In genomic region chr3:140863481-140864084, GRCh38 we compare ENCODE assay signal across 9 cellular contexts.
DNase-seq lines count a peak whose midpoint lies in the region; ATAC-seq and TF ChIP-seq lines count a peak whose summit lies in the region.
"Had no signal": no experiment of that assay in that cellular context is flagged by ENCODE, and none has a peak within 500 bp of the region (broad histone marks: within the 10 kb centered on the region; RNA-seq: fewer than 3 reads in every experiment).

No MANE protein-coding gene starts in this region.

- peak; percentile 38 to 48 for TF ChIP-seq CTCF in mammary epithelial cell (conservative IDR thresholded peaks at IDR 0.05 in 1 of 2, IDR thresholded peaks at IDR 0.05 in 1 of 2; ENCODE audit: extremely low read depth in 1 of 2, insufficient read depth in 1 of 2, low read depth in 1 of 2, low read length in 2 of 2)

- in situ Hi-C loops in mammary epithelial cell (cut with MboI; ENCODE audit: low sequenced_read_pairs in 2 of 2): loop anchor here in 1 of 2 donors (25.0 kb wide), 1 partner anchor 926 kb away; the partner anchor contains the start of gene CLSTN2

- WGBS in mammary epithelial cell (ENCODE audit: low coverage, missing lambda C conversion rate): 4% methylated on average over 5 of the region's 6 CpGs

- H2AFZ ChIP-seq in mammary epithelial cell (ENCODE audit: low read depth, low read length): peak overlapping the region; percentile 45

- H3K4me1 ChIP-seq in mammary epithelial cell (ENCODE audit: insufficient read depth, low read length): no peaks in the 10 kb centered on the region

- H3K36me3 ChIP-seq in SK-N-MC (ENCODE audit: insufficient read depth, low read length): no peaks in the 10 kb centered on the region
- H3K36me3 ChIP-seq in mammary epithelial cell (ENCODE audit: insufficient read depth, low read length): no peaks in the 10 kb centered on the region

- intact Hi-C loops in mammary epithelial cell (cut with micrococcal nuclease): loop anchor here (1.0 to 10.0 kb wide), 6 partner anchors 126 to 1299 kb away; partner anchors contain the start of gene CLSTN2

- no peaks in the 10 kb centered on the region for H3K27me3 ChIP-seq in mammary epithelial cell (ENCODE audit: insufficient read depth, low read length)

- peak; percentile 56 for ATAC-seq in GM18909 (IDR thresholded peaks at IDR 0.05; ENCODE audit: poor library complexity, unreplicated experiment)

- H3K79me2 ChIP-seq in mammary epithelial cell (ENCODE audit: insufficient read depth, low read length): no peaks in the 10 kb centered on the region

- dilution Hi-C loops in mammary epithelial cell (cut with HindIII; ENCODE audit: low sequenced_read_pairs): loop anchor here (5.0 kb wide), 1 partner anchor 931 kb away; no protein-coding TSS in a partner anchor

- H3K9ac ChIP-seq in SK-N-MC (ENCODE audit: insufficient read length): no peak overlapping the region
- no peak overlapping the region for H3K9ac ChIP-seq in mammary epithelial cell (ENCODE audit: insufficient read depth, low read length)

- CTCF ChIA-PET in mammary epithelial cell (lab: Charles Lee; ENCODE audit: low non-redundant PET): interaction anchor here (1.0 kb wide), 1 partner anchor 242 kb away, joined by 3 read pairs; no protein-coding TSS in a partner anchor

- H3K9me3 ChIP-seq in SK-N-MC (ENCODE audit: low read depth, low read length): no peaks in the 10 kb centered on the region
- H3K9me3 ChIP-seq in mammary epithelial cell (replicated peaks; ENCODE audit: insufficient read depth, low read length): no peaks in the 10 kb centered on the region

- BruUV-seq in mammary epithelial cell (replicated peaks; lab: Mats Ljungman, UMichigan): no TSS peak

- no peaks in the 10 kb centered on the region for H4K20me1 ChIP-seq in mammary epithelial cell (ENCODE audit: insufficient read depth, low read length)

- DNase-seq in Ammon's horn (ENCODE audit: low spot score): peak; percentile 60
- peak; percentile 86 for DNase-seq in NAMALWA (ENCODE audit: low spot score)
- DNase-seq in SK-N-MC (ENCODE audit: low read depth, low spot score): peak; percentile 82
- peak; percentile 43 for DNase-seq in mammary epithelial cell
- DNase-seq in kidney tubule cell (ENCODE audit: low spot score): peak; percentile 70
- peak; percentile 63 for DNase-seq in stimulated activated CD8-positive, alpha-beta memory T cell treated with anti-CD3 and anti-CD28 coated beads, Interleukin-4, amount 100 ng/mL, for 48 hours
- no peak for DNase-seq in occipital lobe (lab: John Stamatoyannopoulos, UW)

- no peak overlapping the region for H3K4me3 ChIP-seq in SK-N-MC
- no peak overlapping the region for H3K4me3 ChIP-seq in mammary epithelial cell (replicated peaks in 1 of 3; ENCODE audit: insufficient read depth in 1 of 3, low read depth in 2 of 3, low read length in 3 of 3)
- H3K4me3 ChIP-seq: skin epidermis had no signal

- no peak overlapping the region for H3K4me2 ChIP-seq in mammary epithelial cell (ENCODE audit: insufficient read depth, low read depth, low read length)

- no peak overlapping the region for H3K27ac ChIP-seq in SK-N-MC
- no peak overlapping the region for H3K27ac ChIP-seq in mammary epithelial cell (ENCODE audit: insufficient read depth, low read depth, low read length)
- H3K27ac ChIP-seq: skin epidermis had no signal
